Comparison of ENCODE assay signal across 14 cellular contexts in genomic region chr9:133139246-133140173, GRCh38. TPM values are rescaled to one million over a fixed set of nuclear protein-coding genes. Genes with fewer than 3 reads are reported as not detected.
DNase-seq lines count a peak whose midpoint lies in the region; ATAC-seq and TF ChIP-seq lines count a peak whose summit lies in the region.
"Had no signal": no experiment of that assay in that cellular context is flagged by ENCODE, and none has a peak within 500 bp of the region (broad histone marks: within the 10 kb centered on the region; RNA-seq: fewer than 3 reads in every experiment).

No MANE protein-coding gene starts in this region.

- DNase-seq in SK-N-SH, result no peak
- peak in 1 of 3 donors; percentile 57 for DNase-seq in Peyer's patch
- no peak for DNase-seq in psoas muscle
- DNase-seq in NCI-H187 (lab: John Stamatoyannopoulos, UW), result no peak
- DNase-seq in NCI-H526 treated with DMSO at 0.1 percent for 48 hours (lab: John Stamatoyannopoulos, UW), result no peak
- DNase-seq: kidney glomerular epithelial cell, NCI-H2029, NCI-H82 had no signal

- H3K4me3 ChIP-seq in SK-N-SH (ENCODE audit: low read depth in 2 of 2, low read length in 1 of 2) (no peak overlapping the region), Peyer's patch (peak overlapping the region in 2 of 4 donors; percentile 13 to 23), duodenal mucosa (ENCODE audit: low read depth in 1 of 2, low read length in 2 of 2) (no peak overlapping the region), psoas muscle (no peak overlapping the region)
- H3K4me3 ChIP-seq: cardiac muscle cell, prostate gland had no signal

- peaks cover 16% of the 10 kb centered on the region for H3F3A ChIP-seq in SK-N-SH (replicated peaks; ENCODE audit: insufficient read depth)

- POLR2A ChIA-PET in SK-N-SH (lab: Yijun Ruan, JAX), result no interaction called here

- TF ChIP-seq CTCF in SK-N-SH (IDR thresholded peaks at IDR 0.05) (no peak), Peyer's patch (IDR thresholded peaks at IDR 0.05) (no peak), psoas muscle (IDR thresholded peaks at IDR 0.05) (no peak)

- 94% methylated on average over 19 of the region's 24 CpGs for WGBS in SK-N-SH (ENCODE audit: low lambda C conversion rate)
- WGBS in psoas muscle, 3 donors, result 79 to 88% (median 81%) methylated on average over 19 to 24 of the region's 24 CpGs

- CTCF ChIA-PET in SK-N-SH (lab: Yijun Ruan, JAX), result interaction anchor here (3.4 to 12.1 kb wide), 2 partner anchors 6 to 36 kb away, joined by 15 to 163 read pairs; no protein-coding TSS in a partner anchor

- H3K4me1 ChIP-seq in SK-N-SH (ENCODE audit: control insufficient read depth in 1 of 2, insufficient read depth in 2 of 2, low read depth in 1 of 2, low read length in 1 of 2), result peaks cover 15 to 69% of the 10 kb centered on the region in 2 experiments
- H3K4me1 ChIP-seq in Peyer's patch, result peaks cover 30 to 96% (median 39%) of the 10 kb centered on the region in 4 donors
- peaks cover 85 to 93% of the 10 kb centered on the region in 2 donors for H3K4me1 ChIP-seq in duodenal mucosa (ENCODE audit: control insufficient read depth in 1 of 2, insufficient read depth in 2 of 2, low read length in 2 of 2)
- H3K4me1 ChIP-seq in psoas muscle, result peaks cover 61% of the 10 kb centered on the region

- no peak for TF ChIP-seq EP300 in SK-N-SH (IDR thresholded peaks at IDR 0.05; ENCODE audit: borderline replicate concordance in 1 of 2, low read depth in 1 of 2, low read length in 1 of 2)

- H3K27ac ChIP-seq in SK-N-SH (ENCODE audit: low read depth in 2 of 2, low read length in 1 of 2), result peak overlapping the region in 1 of 2 experiments; percentile 39; a peak in 1 of 4 replicates
- H3K27ac ChIP-seq in Peyer's patch, result peak overlapping the region in 3 of 4 donors; percentile 62 to 98 (median 94)
- H3K27ac ChIP-seq in duodenal mucosa (ENCODE audit: low read depth, low read length), result no peak overlapping the region
- H3K27ac ChIP-seq in psoas muscle, result peak overlapping the region; percentile 99
- H3K27ac ChIP-seq: 22Rv1, cardiac muscle cell, prostate gland had no signal

- H3K9me2 ChIP-seq in SK-N-SH, result no peaks in the 10 kb centered on the region

- intact Hi-C loops in psoas muscle (cut with DNase I), result no loop called here

- H3K9ac ChIP-seq in SK-N-SH, result no peak overlapping the region
- peak overlapping the region; percentile 54 for H3K9ac ChIP-seq in duodenal mucosa (ENCODE audit: low read depth in 1 of 2, low read length in 2 of 2)

- H3K4me2 ChIP-seq in SK-N-SH, result no peak overlapping the region

- TF ChIP-seq RAD21 in SK-N-SH (IDR thresholded peaks at IDR 0.05; ENCODE audit: low read length), result no peak

- H3K27me3 ChIP-seq in SK-N-SH (ENCODE audit: insufficient read depth) (no peaks in the 10 kb centered on the region), Peyer's patch (no peaks in the 10 kb centered on the region), duodenal mucosa (ENCODE audit: control insufficient read depth in 1 of 2, insufficient read depth in 2 of 2, low read length in 2 of 2) (no peaks in the 10 kb centered on the region), psoas muscle (ENCODE audit: insufficient read depth in 3 of 3, low read length in 2 of 3) (no peaks in the 10 kb centered on the region)
- H3K27me3 ChIP-seq: cardiac muscle cell had no signal

- TF ChIP-seq POLR2A in Peyer's patch (IDR thresholded peaks at IDR 0.05), result peak; percentile 30 to 32

- H3K9me3 ChIP-seq in SK-N-SH (no peaks in the 10 kb centered on the region), Peyer's patch (no peaks in the 10 kb centered on the region), duodenal mucosa (ENCODE audit: control insufficient read depth in 1 of 2, low read length in 2 of 2) (no peaks in the 10 kb centered on the region), psoas muscle (no peaks in the 10 kb centered on the region)
- H3K9me3 ChIP-seq: prostate gland had no signal

- H3K36me3 ChIP-seq in SK-N-SH (replicated peaks in 1 of 2; ENCODE audit: control insufficient read depth in 1 of 2, insufficient read depth in 2 of 2, low read length in 1 of 2) (no peaks in the 10 kb centered on the region), Peyer's patch (no peaks in the 10 kb centered on the region), duodenal mucosa (ENCODE audit: control insufficient read depth in 1 of 2, insufficient read depth in 2 of 2, low read length in 2 of 2) (peaks cover 0 to 2% of the 10 kb centered on the region in 2 donors), psoas muscle (ENCODE audit: insufficient read depth in 1 of 2, low read depth in 1 of 2) (no peaks in the 10 kb centered on the region)
- H3K36me3 ChIP-seq: cardiac muscle cell, prostate gland had no signal

- H2AFZ ChIP-seq in SK-N-SH (ENCODE audit: low read depth), result no peak overlapping the region

- no peak for ATAC-seq in SK-N-SH treated with all-trans-retinoic acid at 6 μM for 48 hours
- no peak for ATAC-seq in psoas muscle
- no peak for ATAC-seq in HG02938 (IDR thresholded peaks at IDR 0.05; ENCODE audit: unreplicated experiment)

- peaks cover 75% of the 10 kb centered on the region for H4K20me1 ChIP-seq in SK-N-SH (ENCODE audit: insufficient read depth)

- peaks cover 26% of the 10 kb centered on the region; the same call in 1 of the 2 replicates for H3K79me2 ChIP-seq in SK-N-SH (ENCODE audit: insufficient read depth)

TF ChIP-seq in SK-N-SH, 30 proteins besides CTCF, POLR2A, EP300 and RAD21:
- no peak for TF ChIP-seq TAF1 (IDR thresholded peaks at IDR 0.05; ENCODE audit: borderline replicate concordance, low read depth, low read length)
- TF ChIP-seq GATA2 (CRISPR knock-in tag; IDR thresholded peaks at IDR 0.05), result 0 out of 2 replicates have a peak, but pooled peaks have one; percentile 25
TF ChIP-seq in SK-N-SH: peak in this region for 1.

TF ChIP-seq in SK-N-SH treated with all-trans-retinoic acid at 6 μM for 48 hours, 23 proteins besides CTCF, POLR2A, EP300 and RAD21:
- TF ChIP-seq CREB5 (CRISPR knock-in tag; IDR thresholded peaks at IDR 0.05; ENCODE audit: low read depth) (no peak), ZNF70 (CRISPR knock-in tag; IDR thresholded peaks at IDR 0.05) (no peak), GLIS3 (CRISPR knock-in tag; IDR thresholded peaks at IDR 0.05) (no peak), ESRRG (CRISPR knock-in tag; IDR thresholded peaks at IDR 0.05) (no peak), ZNF565 (CRISPR knock-in tag; conservative IDR thresholded peaks at IDR 0.05; ENCODE audit: low read depth) (no peak), CSDC2 (CRISPR knock-in tag; IDR thresholded peaks at IDR 0.05) (no peak), ZC3H10 (CRISPR knock-in tag; IDR thresholded peaks at IDR 0.05) (no peak), ARNTL (CRISPR knock-in tag; IDR thresholded peaks at IDR 0.05; ENCODE audit: borderline replicate concordance, low read depth) (no peak), TOX (CRISPR knock-in tag; IDR thresholded peaks at IDR 0.05; ENCODE audit: borderline replicate concordance) (no peak), RARB (CRISPR knock-in tag; IDR thresholded peaks at IDR 0.05) (no peak), BACH2 (CRISPR knock-in tag; IDR thresholded peaks at IDR 0.05; ENCODE audit: borderline replicate concordance) (no peak), OSR1 (CRISPR knock-in tag; IDR thresholded peaks at IDR 0.05) (no peak), ZFP3 (CRISPR knock-in tag; IDR thresholded peaks at IDR 0.05) (no peak), POU6F1 (CRISPR knock-in tag; IDR thresholded peaks at IDR 0.05; ENCODE audit: borderline replicate concordance, low read depth) (no peak), PPARA (CRISPR knock-in tag; IDR thresholded peaks at IDR 0.05; ENCODE audit: borderline replicate concordance) (no peak), SNAI2 (CRISPR knock-in tag; IDR thresholded peaks at IDR 0.05) (no peak)

RNA-seq across cellular contexts. Expression of gene RALGDS, which starts 18.5 kb away (rescaled TPM):
- polyA plus RNA-seq in SK-N-SH (2012; rRNA removed), result 64.1 and 64.7 TPM in 2 replicates
- polyA plus RNA-seq in SK-N-SH (2012; cell fraction: cytosol; rRNA removed), result 29.8 and 47.9 TPM in 2 replicates
- polyA plus RNA-seq in SK-N-SH (2012; cell fraction: nucleus; rRNA removed), result 152 and 169 TPM in 2 replicates
- 100 to 1,000 TPM in 2 of 4 donors, 10 to 100 TPM in 2; 53.1 to 237 (median 139) TPM for total RNA-seq in Peyer's patch
- total RNA-seq in psoas muscle, result 10 to 100 TPM; 13.3 to 64.6 (median 21.4) TPM
- polyA plus RNA-seq in psoas muscle, result 10 to 100 TPM; 12.3 to 21.1 (median 17.2) TPM

RNA-seq across cellular contexts. Expression of gene GBGT1, which starts 24.2 kb away (rescaled TPM):
- polyA plus RNA-seq in SK-N-SH (2012; rRNA removed) (0.45 and 0.51 TPM in 2 replicates), psoas muscle (1 to 10 TPM; 1.6 to 2.9 (median 2.7) TPM)
- polyA plus RNA-seq in SK-N-SH (2012; cell fraction: cytosol; rRNA removed), result 0.22 and 0.30 TPM in 2 replicates
- polyA plus RNA-seq in SK-N-SH (2012; cell fraction: nucleus; rRNA removed), result 1.1 and 1.7 TPM in 2 replicates
- total RNA-seq in Peyer's patch (10 to 100 TPM in 3 of 4 donors, 1 to 10 TPM in 1; 7.0 to 49.5 (median 14.1) TPM), psoas muscle (1 to 10 TPM; 2.0 to 4.4 (median 3.3) TPM)
